ENCODE assay signal across 30 cellular contexts in the genomic region with DNA sequence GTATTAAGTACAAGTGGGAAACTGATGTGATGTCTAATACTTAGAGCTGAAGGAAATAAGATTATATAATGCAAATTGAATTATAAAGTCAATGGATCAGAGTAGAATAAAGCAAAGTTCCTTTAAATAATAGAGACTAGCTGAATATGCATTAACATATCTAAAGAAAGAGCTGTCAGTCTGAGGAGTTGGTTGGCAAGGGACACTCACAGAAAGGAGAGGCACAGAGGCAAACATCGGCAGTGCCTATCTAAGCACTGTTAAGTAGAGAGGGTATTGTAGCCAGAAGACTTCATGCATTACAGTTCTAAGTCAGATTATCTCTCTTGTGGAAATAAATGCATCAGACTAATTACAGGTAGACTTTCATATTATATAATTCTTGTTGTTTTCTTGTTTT. TPM values are rescaled to one million over a fixed set of nuclear protein-coding genes. Genes with fewer than 3 reads are reported as not detected.
"Had no signal": no experiment of that assay in that cellular context is flagged by ENCODE, and none has a peak within 500 bp of the region (broad histone marks: within the 10 kb centered on the region; RNA-seq: fewer than 3 reads in every experiment).

No MANE protein-coding gene starts in this region.

- H3K36me3 ChIP-seq: stomach, suprapubic skin, thoracic aorta, thyroid gland, tibial artery, tibial nerve, transverse colon, upper lobe of left lung, upper lobe of right lung, uterus, vagina had no signal

- H3K4me3 ChIP-seq: stomach, suprapubic skin, testis, thoracic aorta, thyroid gland, tibial artery, tibial nerve, transverse colon, upper lobe of left lung, upper lobe of right lung, uterus, vagina had no signal

- H3K27ac Mint-ChIP-seq: stimulated activated effector memory CD8-positive, alpha-beta T cell treated with anti-CD3 and anti-CD28 coated beads, Interleukin-12 subunit alpha, Interleukin-12 subunit beta, amount 100 ng/mL, for 72 hours; stimulated activated memory B cell treated with anti-CD40 and anti-IgM and Interleukin-4, amounts not matched to agents 10 μg/mL and 1 μg/mL and 100 μg/mL, for 72 hours; stimulated activated naive B cell treated with anti-CD40 and anti-IgM and Interleukin-4, amounts not matched to agents 10 μg/mL and 1 μg/mL and 100 μg/mL, for 72 hours; stimulated activated naive CD8-positive, alpha-beta T cell treated with anti-CD3 and anti-CD28 coated beads, Interleukin-15, amount 100 ng/mL, for 72 hours; stimulated activated naive CD8-positive, alpha-beta T cell treated with anti-CD3 and anti-CD28 coated beads, Interleukin-15, Interleukin-2, amounts not matched to agents 100 ng/mL and 50 ng/mL, for 24 hours; type B pancreatic cell had no signal

- DNase-seq: stimulated activated CD4-positive, alpha-beta T cell treated with anti-CD3 and anti-CD28 coated beads, Interleukin-2, amount 100 ng/mL, for 48 hours; stimulated activated CD4-positive, alpha-beta T cell treated with anti-CD3 and anti-CD28 coated beads, Interleukin-4, amount 100 ng/mL, for 1 hour; stimulated activated CD4-positive, alpha-beta T cell treated with anti-CD3 and anti-CD28 coated beads, Interleukin-4, amount 100 ng/mL, for 24 hours; stimulated activated CD4-positive, alpha-beta T cell treated with anti-CD3 and anti-CD28 coated beads, Interleukin-4, amount 100 ng/mL, for 4 hours; stimulated activated CD8-positive, alpha-beta memory T cell treated with anti-CD3 and anti-CD28 coated beads, Interleukin-4, amount 100 ng/mL, for 48 hours; stimulated activated naive B cell treated with anti-CD40 and anti-IgM and Interleukin-4, amounts not matched to agents 10 μg/mL and 1 μg/mL and 100 μg/mL, for 72 hours; stimulated activated naive CD4-positive, alpha-beta T cell; stimulated activated naive CD4-positive, alpha-beta T cell treated with Interleukin-2 at 50 U/mL for 16 hours; stimulated activated naive CD8-positive, alpha-beta T cell treated with anti-CD3 and anti-CD28 coated beads, Interleukin-15, amount 100 ng/mL, for 72 hours; stimulated activated naive CD8-positive, alpha-beta T cell treated with anti-CD3 and anti-CD28 coated beads, Interleukin-15, Interleukin-2, amounts not matched to agents 100 U/mL and 50 U/mL, for 24 hours; stomach; substantia nigra; testis; thyroid gland; tibial artery; transverse colon; trophoblast cell; upper lobe of left lung; upper lobe of right lung; uterus had no signal

- H3K36me3 Mint-ChIP-seq: stimulated activated effector memory CD8-positive, alpha-beta T cell treated with anti-CD3 and anti-CD28 coated beads, Interleukin-12 subunit alpha, Interleukin-12 subunit beta, amount 100 ng/mL, for 72 hours; stimulated activated memory B cell treated with anti-CD40 and anti-IgM and Interleukin-4, amounts not matched to agents 10 μg/mL and 1 μg/mL and 100 μg/mL, for 72 hours; type B pancreatic cell had no signal

- H3K27ac ChIP-seq: stomach, suprapubic skin, testis, thoracic aorta, thyroid gland, tibial artery, tibial nerve, transverse colon, upper lobe of left lung, upper lobe of right lung, uterus, vagina had no signal

- H3K4me3 Mint-ChIP-seq: stimulated activated effector memory CD8-positive, alpha-beta T cell treated with anti-CD3 and anti-CD28 coated beads, Interleukin-12 subunit alpha, Interleukin-12 subunit beta, amount 100 ng/mL, for 72 hours; stimulated activated memory B cell treated with anti-CD40 and anti-IgM and Interleukin-4, amounts not matched to agents 10 μg/mL and 1 μg/mL and 100 μg/mL, for 72 hours; stimulated activated naive B cell treated with anti-CD40 and anti-IgM and Interleukin-4, amounts not matched to agents 10 μg/mL and 1 μg/mL and 100 μg/mL, for 72 hours; stimulated activated naive CD8-positive, alpha-beta T cell treated with anti-CD3 and anti-CD28 coated beads, Interleukin-15, amount 100 ng/mL, for 72 hours; stimulated activated naive CD8-positive, alpha-beta T cell treated with anti-CD3 and anti-CD28 coated beads, Interleukin-15, Interleukin-2, amounts not matched to agents 100 ng/mL and 50 ng/mL, for 24 hours; type B pancreatic cell had no signal

- H3K27me3 ChIP-seq: stomach, suprapubic skin, testis, thyroid gland, tibial artery, tibial nerve, upper lobe of left lung, upper lobe of right lung, uterus, vagina had no signal

- ATAC-seq: stimulated activated effector memory CD8-positive, alpha-beta T cell treated with anti-CD3 and anti-CD28 coated beads, Interleukin-12 subunit alpha, Interleukin-12 subunit beta, amount 100 ng/mL, for 72 hours; stimulated activated memory B cell treated with anti-CD40 and anti-IgM and Interleukin-4, amounts not matched to agents 10 μg/mL and 1 μg/mL and 100 μg/mL, for 72 hours; stimulated activated naive B cell treated with anti-CD40 and anti-IgM and Interleukin-4, amounts not matched to agents 10 μg/mL and 1 μg/mL and 100 μg/mL, for 72 hours; stimulated activated naive CD8-positive, alpha-beta T cell treated with anti-CD3 and anti-CD28 coated beads, Interleukin-15, amount 100 ng/mL, for 72 hours; stimulated activated naive CD8-positive, alpha-beta T cell treated with anti-CD3 and anti-CD28 coated beads, Interleukin-15, Interleukin-2, amounts not matched to agents 100 U/mL and 50 U/mL, for 24 hours; upper lobe of right lung had no signal

- H3K4me1 Mint-ChIP-seq: stimulated activated effector memory CD8-positive, alpha-beta T cell treated with anti-CD3 and anti-CD28 coated beads, Interleukin-12 subunit alpha, Interleukin-12 subunit beta, amount 100 ng/mL, for 72 hours; stimulated activated memory B cell treated with anti-CD40 and anti-IgM and Interleukin-4, amounts not matched to agents 10 μg/mL and 1 μg/mL and 100 μg/mL, for 72 hours; stimulated activated naive B cell treated with anti-CD40 and anti-IgM and Interleukin-4, amounts not matched to agents 10 μg/mL and 1 μg/mL and 100 μg/mL, for 72 hours; stimulated activated naive CD8-positive, alpha-beta T cell treated with anti-CD3 and anti-CD28 coated beads, Interleukin-15, amount 100 ng/mL, for 72 hours had no signal

- H3K9me3 ChIP-seq: stomach, suprapubic skin, testis, thyroid gland, transverse colon, upper lobe of left lung, upper lobe of right lung, uterus, vagina had no signal

- H3K4me1 ChIP-seq: stomach, suprapubic skin, testis, thyroid gland, tibial artery, tibial nerve, transverse colon, upper lobe of left lung, upper lobe of right lung, uterus, vagina had no signal

- FAIRE-seq: urothelium cell line had no signal

- H3K27me3 Mint-ChIP-seq: type B pancreatic cell had no signal

- H3K9me3 Mint-ChIP-seq: stimulated activated effector memory CD8-positive, alpha-beta T cell treated with anti-CD3 and anti-CD28 coated beads, Interleukin-12 subunit alpha, Interleukin-12 subunit beta, amount 100 ng/mL, for 72 hours; stimulated activated naive CD8-positive, alpha-beta T cell treated with anti-CD3 and anti-CD28 coated beads, Interleukin-15, amount 100 ng/mL, for 72 hours; type B pancreatic cell had no signal

RNA-seq across cellular contexts. Expression of a gene that starts 16.6 kb away (rescaled TPM):
- total RNA-seq: subcutaneous adipose tissue, thoracic aorta, thyroid gland, vagina had no signal
